ENCODE assay signal across 33 cellular contexts in the genomic region with DNA sequence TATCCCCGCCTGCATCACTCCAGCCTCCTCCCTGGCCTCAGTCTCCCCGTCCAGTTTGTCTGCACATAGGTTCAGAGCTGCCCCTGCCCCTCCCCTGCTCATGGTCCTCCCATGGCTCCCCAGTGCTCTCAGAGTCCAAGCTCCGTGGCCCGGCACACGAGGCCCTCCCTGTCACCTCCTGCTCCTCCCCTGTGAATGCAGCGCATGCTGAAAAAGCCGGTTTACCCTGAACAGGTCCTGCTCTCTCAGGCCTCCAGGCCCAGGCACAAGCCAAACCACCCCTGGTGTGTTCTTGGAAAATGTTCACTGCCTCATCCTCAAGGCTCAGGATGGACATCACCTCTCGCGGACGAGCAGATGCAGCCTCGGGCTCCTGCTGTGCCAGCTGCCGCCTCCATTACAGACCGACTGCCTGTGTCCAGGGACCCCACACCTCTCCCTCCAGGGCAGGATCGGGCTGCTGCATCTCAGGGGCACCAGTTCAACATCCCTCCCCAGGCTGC. TPM values are rescaled to one million over a fixed set of nuclear protein-coding genes. Genes with fewer than 3 reads are reported as not detected.
"Had no signal": no experiment of that assay in that cellular context is flagged by ENCODE, and none has a peak within 500 bp of the region (broad histone marks: within the 10 kb centered on the region; RNA-seq: fewer than 3 reads in every experiment).

No MANE protein-coding gene starts in this region.

- H3K4me2 ChIP-seq: PC-9 had no signal

- H3K27ac ChIP-seq: brain microvascular endothelial cell, PC-9 had no signal

- H3K4me3 Mint-ChIP-seq: activated CD4-positive, alpha-beta T cell treated with anti-CD3 and anti-CD28 coated beads for 36 hours; activated CD4-positive, alpha-beta T cell treated with anti-CD3 and anti-CD28 coated beads, Interleukin-2, amount 10 ng/mL, durations not matched to agents 7 days and 5 days; activated CD8-positive, alpha-beta T cell treated with anti-CD3 and anti-CD28 coated beads, Interleukin-2, amount 10 ng/mL, durations not matched to agents 7 days and 5 days; activated naive CD4-positive, alpha-beta T cell treated with anti-CD3 and anti-CD28 coated beads, Interleukin-2, amount 50 U/mL, for 24 hours; activated T-cell treated with anti-CD3 and anti-CD28 coated beads, Interleukin-2, amount 50 U/mL, for 24 hours; WTC11 had no signal

- FAIRE-seq: RCC 7860, TTC549 had no signal

- H3K9me3 Mint-ChIP-seq: activated CD4-positive, alpha-beta T cell treated with anti-CD3 and anti-CD28 coated beads, Interleukin-2, amount 10 ng/mL, durations not matched to agents 7 days and 5 days; activated naive CD4-positive, alpha-beta T cell treated with anti-CD3 and anti-CD28 coated beads, Interleukin-2, amount 50 U/mL, for 24 hours; activated T-cell treated with anti-CD3 and anti-CD28 coated beads, Interleukin-2, amount 50 U/mL, for 24 hours; activated T-helper 2 cell treated with anti-CD3 and anti-CD28 coated beads, Interferon-gamma antibody, Interleukin-2, Interleukin-4, amounts not matched to agents 10 μg/mL and 5 μg/mL and 100 μg/mL, durations not matched to agents 14 hours and 24 hours and 36 hours; WTC11 had no signal

- H3K27me3 ChIP-seq: brain microvascular endothelial cell had no signal

- ATAC-seq: activated CD4-positive, alpha-beta T cell treated with anti-CD3 and anti-CD28 coated beads for 36 hours; activated CD4-positive, CD25-positive, alpha-beta regulatory T cell treated with anti-CD3 and anti-CD28 coated beads, Interleukin-2, amount 50 U/mL, for 24 hours; activated CD8-positive, alpha-beta T cell treated with anti-CD3 and anti-CD28 coated beads, Interleukin-2, amount 10 ng/mL, durations not matched to agents 7 days and 5 days; WTC11 had no signal

- H3K27me3 Mint-ChIP-seq: activated CD4-positive, alpha-beta T cell treated with anti-CD3 and anti-CD28 coated beads for 36 hours; activated CD4-positive, alpha-beta T cell treated with anti-CD3 and anti-CD28 coated beads, Interleukin-2, amount 10 ng/mL, durations not matched to agents 7 days and 5 days; activated naive CD4-positive, alpha-beta T cell treated with anti-CD3 and anti-CD28 coated beads, Interleukin-2, amount 50 U/mL, for 24 hours; activated T-cell treated with anti-CD3 and anti-CD28 coated beads, Interleukin-2, amount 50 U/mL, for 24 hours had no signal

- H3K36me3 Mint-ChIP-seq: activated naive CD4-positive, alpha-beta T cell treated with anti-CD3 and anti-CD28 coated beads, Interleukin-2, amount 50 U/mL, for 24 hours; WTC11 had no signal

- H3K4me3 ChIP-seq: PC-9 had no signal

- H2AFZ ChIP-seq: PC-9 had no signal

- DNase-seq: activated CD4-positive, alpha-beta T cell treated with anti-CD3 and anti-CD28 coated beads for 36 hours; activated CD4-positive, alpha-beta T cell treated with anti-CD3 and anti-CD28 coated beads, Interleukin-2, amount 10 ng/mL, durations not matched to agents 7 days and 5 days; activated CD4-positive, alpha-beta T cell treated with anti-CD3 and anti-CD28 coated beads, Interleukin-2, amount 50 U/mL, for 48 hours; activated CD8-positive, alpha-beta T cell treated with anti-CD3 and anti-CD28 coated beads, Interleukin-2, amount 10 ng/mL, durations not matched to agents 7 days and 5 days; activated gamma-delta T cell; activated naive CD4-positive, alpha-beta T cell treated with Interleukin-2 at 50 U/mL for 16 hours; activated T-cell treated with anti-CD3 and anti-CD28 coated beads, Interleukin-2, amount 50 U/mL, for 24 hours; anterior cingulate cortex; brain microvascular endothelial cell; central memory CD4-positive, alpha-beta T cell; KG1; MM.1S; MV-4-11; NCI-H1092; NCI-H1417; NCI-H1694; NCI-H1930; NCI-H2081 treated with DMSO at 0.1 percent for 48 hours; NCI-H226; NCI-H446 treated with DMSO at 0.1 percent for 48 hours; PC-9; Right ventricle myocardium superior; SW 1271; T-helper 1 cell had no signal

- H3K27ac Mint-ChIP-seq: activated CD4-positive, alpha-beta T cell treated with anti-CD3 and anti-CD28 coated beads for 36 hours; activated CD4-positive, alpha-beta T cell treated with anti-CD3 and anti-CD28 coated beads, Interleukin-2, amount 10 ng/mL, durations not matched to agents 7 days and 5 days; activated CD8-positive, alpha-beta T cell treated with anti-CD3 and anti-CD28 coated beads, Interleukin-2, amount 10 ng/mL, durations not matched to agents 7 days and 5 days; activated naive CD4-positive, alpha-beta T cell treated with anti-CD3 and anti-CD28 coated beads, Interleukin-2, amount 50 U/mL, for 24 hours; activated T-helper 2 cell treated with anti-CD3 and anti-CD28 coated beads, Interferon-gamma antibody, Interleukin-2, Interleukin-4, amounts not matched to agents 10 μg/mL and 5 μg/mL and 100 μg/mL, durations not matched to agents 14 hours and 24 hours and 36 hours; WTC11 had no signal

- H3K36me3 ChIP-seq: brain microvascular endothelial cell had no signal

RNA-seq across cellular contexts. Expression of gene SYNGR4, which starts 25.9 kb away (rescaled TPM):
- total RNA-seq: activated CD4-positive, alpha-beta T cell treated with anti-CD3 and anti-CD28 coated beads, Interleukin-2, amount 10 ng/mL, durations not matched to agents 7 days and 5 days; activated CD8-positive, alpha-beta T cell treated with anti-CD3 and anti-CD28 coated beads, Interleukin-2, amount 10 ng/mL, durations not matched to agents 7 days and 5 days; activated T-helper 2 cell treated with anti-CD3 and anti-CD28 coated beads, Interferon-gamma antibody, Interleukin-2, Interleukin-4, amounts not matched to agents 10 μg/mL and 5 μg/mL and 100 μg/mL, durations not matched to agents 14 hours and 24 hours and 36 hours; chondrocyte; LHCN-M2; Right ventricle myocardium superior; T-helper 2 cell treated with Interferon-gamma antibody and Interleukin-4, amounts not matched to agents 100 ng/mL and 5 ng/mL, for 36 hours; WTC11 had no signal

RNA-seq across cellular contexts. Expression of gene GRIN2D, which starts 55.2 kb away (rescaled TPM):
- total RNA-seq: LHCN-M2 had no signal
